Comparison of ENCODE assay signal across 11 cellular contexts in genomic region chr6:63663147-63663877, GRCh38. TPM values are rescaled to one million over a fixed set of nuclear protein-coding genes. Genes with fewer than 3 reads are reported as not detected.
DNase-seq lines count a peak whose midpoint lies in the region; ATAC-seq, FAIRE-seq and TF ChIP-seq lines count a peak whose summit lies in the region.
"Had no signal": no experiment of that assay in that cellular context is flagged by ENCODE, and none has a peak within 500 bp of the region (broad histone marks: within the 10 kb centered on the region; RNA-seq: fewer than 3 reads in every experiment).

No MANE protein-coding gene starts in this region.

- H3K4me1 ChIP-seq in astrocyte (ENCODE audit: insufficient read depth, low read length), result peaks cover 10% of the 10 kb centered on the region
- H3K4me1 ChIP-seq in keratinocyte (ENCODE audit: control insufficient read depth, extremely low read depth, insufficient read depth, low read length), result peaks cover 11% of the 10 kb centered on the region

- H3K36me3 ChIP-seq in astrocyte (ENCODE audit: insufficient read depth, low read length), result no peaks in the 10 kb centered on the region
- no peaks in the 10 kb centered on the region for H3K36me3 ChIP-seq in keratinocyte (ENCODE audit: control insufficient read depth in 2 of 2, extremely low read depth in 1 of 2, insufficient read depth in 2 of 2, low read length in 2 of 2)
- H3K36me3 ChIP-seq: gastroesophageal sphincter had no signal

- no peak for TF ChIP-seq POLR2A in GM12892 (IDR thresholded peaks at IDR 0.05; ENCODE audit: low read depth, low read length)

- H3K4me2 ChIP-seq in astrocyte (ENCODE audit: low read length) (peak overlapping the region; percentile 26), keratinocyte (ENCODE audit: control insufficient read depth, extremely low read depth, insufficient read depth, low read depth, low read length) (peak overlapping the region; percentile 36)

- no peaks in the 10 kb centered on the region for H3K27me3 ChIP-seq in astrocyte (ENCODE audit: insufficient read depth, low read length)
- H3K27me3 ChIP-seq in keratinocyte (ENCODE audit: control insufficient read depth, extremely low read depth, insufficient read depth, low read length), result no peaks in the 10 kb centered on the region
- H3K27me3 ChIP-seq: gastroesophageal sphincter had no signal

- H3K9ac ChIP-seq in astrocyte (ENCODE audit: low read length), result no peak overlapping the region
- H3K9ac ChIP-seq in keratinocyte (ENCODE audit: control insufficient read depth, extremely low read depth, insufficient read depth, low read length), result no peak overlapping the region

- H3K9me3 Mint-ChIP-seq in astrocyte (ENCODE audit: unreplicated experiment), result no peaks in the 10 kb centered on the region

- H3K4me1 Mint-ChIP-seq in astrocyte (ENCODE audit: low read depth, unreplicated experiment), result peaks cover 16% of the 10 kb centered on the region

- FAIRE-seq in astrocyte (lab: Jason Lieb, UNC), result no peak
- peak; percentile 49 for FAIRE-seq in keratinocyte (lab: Jason Lieb, UNC)
- no peak for FAIRE-seq in GM12892 (lab: Jason Lieb, UNC)

- H3K9me3 ChIP-seq in astrocyte (ENCODE audit: insufficient read depth, low read depth, low read length) (no peaks in the 10 kb centered on the region), keratinocyte (ENCODE audit: control insufficient read depth, low read depth, low read length) (no peaks in the 10 kb centered on the region)
- H3K9me3 ChIP-seq: gastroesophageal sphincter had no signal

- TF ChIP-seq CTCF in astrocyte (IDR thresholded peaks at IDR 0.05; ENCODE audit: insufficient read depth, low read depth, low read length) (no peak), keratinocyte (optimal IDR thresholded peaks at IDR 0.05 in 1 of 3, IDR thresholded peaks at IDR 0.05 in 1 of 3, conservative IDR thresholded peaks at IDR 0.05 in 1 of 3; ENCODE audit: extremely low read depth in 1 of 3, insufficient read depth in 2 of 3, low read length in 3 of 3) (no peak)

- H2AFZ ChIP-seq in astrocyte (ENCODE audit: low read depth, low read length) (no peak overlapping the region), keratinocyte (ENCODE audit: control insufficient read depth, low read length) (peak overlapping the region; percentile 41)

- H3K4me3 Mint-ChIP-seq in astrocyte (ENCODE audit: unreplicated experiment), result no peak overlapping the region

- H4K20me1 ChIP-seq in astrocyte (ENCODE audit: insufficient read depth, low read length) (peaks cover 44% of the 10 kb centered on the region), keratinocyte (ENCODE audit: control insufficient read depth, extremely low read depth, insufficient read depth, low read length) (peaks cover 2% of the 10 kb centered on the region)

- ATAC-seq in HG03378 (IDR thresholded peaks at IDR 0.05; ENCODE audit: unreplicated experiment), result no peak
- ATAC-seq: gastroesophageal sphincter had no signal

- H3K36me3 Mint-ChIP-seq in astrocyte (ENCODE audit: low read depth, unreplicated experiment), result no peaks in the 10 kb centered on the region

- H3K4me3 ChIP-seq in astrocyte (ENCODE audit: insufficient read depth, low read depth, low read length) (no peak overlapping the region), keratinocyte (ENCODE audit: control insufficient read depth in 2 of 3, extremely low read depth in 1 of 3, insufficient read depth in 2 of 3, low read depth in 1 of 3, low read length in 3 of 3) (no peak overlapping the region)
- H3K4me3 ChIP-seq: gastroesophageal sphincter had no signal

- H3K9me1 ChIP-seq in keratinocyte (ENCODE audit: control insufficient read depth, extremely low read depth, insufficient read depth, low read length), result no peaks in the 10 kb centered on the region

- DNase-seq in A172 (ENCODE audit: low spot score) (peak; percentile 67), H4 (ENCODE audit: low spot score) (peak; percentile 45), astrocyte (ENCODE audit: low read depth) (peak; percentile 80), keratinocyte (ENCODE audit: low read depth, low spot score) (peak; percentile 2), hypothalamus (lab: John Stamatoyannopoulos, UW) (no peak), GM12892 (ENCODE audit: insufficient read length) (no peak)
- no peak for DNase-seq in activated effector memory CD4-positive, alpha-beta T cell treated with Interleukin-2 at 50 U/mL for 16 hours
- DNase-seq: activated gamma-delta T cell treated with Interleukin-2 at 50 U/mL for 16 hours, NCI-H524 had no signal

- H3K79me2 ChIP-seq in astrocyte (ENCODE audit: insufficient read depth, low read length) (peaks cover 89% of the 10 kb centered on the region), keratinocyte (ENCODE audit: control insufficient read depth, insufficient read depth, low read length) (peaks cover 49% of the 10 kb centered on the region)

- dilution Hi-C loops in keratinocyte (cut with MboI; ENCODE audit: extremely low pct_ligation_motif_present, low sequenced_read_pairs), result no loop called here

- H3K27me3 Mint-ChIP-seq in astrocyte (ENCODE audit: low read depth, unreplicated experiment), result no peaks in the 10 kb centered on the region

- H3K27ac ChIP-seq in astrocyte (ENCODE audit: low read depth, low read length) (peak overlapping the region; percentile 60), keratinocyte (ENCODE audit: control insufficient read depth, insufficient read depth, low read length) (peak overlapping the region; percentile 59)
- H3K27ac ChIP-seq: gastroesophageal sphincter had no signal

- peak overlapping the region; percentile 91 for H3K27ac Mint-ChIP-seq in astrocyte (ENCODE audit: unreplicated experiment)

RNA-seq across cellular contexts. Expression of gene PHF3, which starts 27.7 kb away (rescaled TPM):
- 33.0 and 41.9 TPM in 2 replicates for total RNA-seq in A172 (2014; rRNA removed; shearing (Covaris generic))
- total RNA-seq in H4 (2014; rRNA removed; shearing (Covaris generic)), result 25.5 and 35.1 TPM in 2 replicates
- total RNA-seq in astrocyte, result 33.3 and 33.4 TPM in 2 replicates
- 7.9 to 13.7 TPM (median 10.2 TPM) in 3 replicates for polyA plus RNA-seq in keratinocyte
- polyA plus RNA-seq in keratinocyte (2011; ENCODE audit: low read depth), result 38.7 TPM
- polyA plus RNA-seq in keratinocyte (2011; cell fraction: cytosol; rRNA removed), result 5.0 and 8.5 TPM in 2 replicates
- 14.5 and 17.4 TPM in 2 replicates for polyA plus RNA-seq in keratinocyte (2011; cell fraction: nucleus; rRNA removed)
- 10.0 and 11.8 TPM in 2 replicates for polyA plus RNA-seq in keratinocyte (2012; ENCODE audit: low replicate concordance)
- 4.2 to 29.9 TPM (median 13.4 TPM) in 3 replicates for polyA minus RNA-seq in keratinocyte
- polyA minus RNA-seq in keratinocyte (2011; cell fraction: cytosol; rRNA and poly(A)+ RNA removed), result 16.3 TPM
- 23.5 and 53.1 TPM in 2 replicates for polyA minus RNA-seq in keratinocyte (2011; cell fraction: nucleus; rRNA and poly(A)+ RNA removed)
- polyA plus RNA-seq in GM12892 (2012; ENCODE audit: missing spikeins), result 23.3 TPM

Comparison
In these comparisons a context has a peak if more than half of its experiments do, and no peak if none do; other contexts are left out.
1. DNase-seq: peak in A172 (single experiment), H4 (single experiment), astrocyte (single experiment) and keratinocyte (single experiment); none in activated effector memory CD4-positive, alpha-beta T cell treated with Interleukin-2 at 50 U/mL for 16 hours (single experiment), hypothalamus (0 of 51) and GM12892 (single experiment).